8 cellular contexts compared by ENCODE assay signal in genomic region chr17:7439462-7440112, GRCh38. TPM values are rescaled to one million over a fixed set of nuclear protein-coding genes. Genes with fewer than 3 reads are reported as not detected.
DNase-seq lines count a peak whose midpoint lies in the region; ATAC-seq lines count a peak whose summit lies in the region.
"Had no signal": no experiment of that assay in that cellular context is flagged by ENCODE, and none has a peak within 500 bp of the region (broad histone marks: within the 10 kb centered on the region; RNA-seq: fewer than 3 reads in every experiment).

FGF11 (plus strand) TSS chr17:7439512; CDS start chr17:7439621, 109 bp downstream.

- peak within 1 kb of the TSS; percentile 96 for H3K27ac ChIP-seq in HUES64 (ENCODE audit: low read depth, low read length)
- H3K27ac ChIP-seq: KMS-11 had no signal

- H3K9me3 Mint-ChIP-seq in activated naive CD8-positive, alpha-beta T cell treated with anti-CD3 and anti-CD28 coated beads for 36 hours: no peaks in the 10 kb centered on the region
- H3K9me3 Mint-ChIP-seq in immature natural killer cell: peaks cover 0 to 1% (median 0%) of the 10 kb centered on the region in 6 donors

- peak within 1 kb of the TSS; percentile 87 for H3K9ac ChIP-seq in HUES64 (ENCODE audit: low read depth, low read length)
- H3K9ac ChIP-seq: KMS-11 had no signal

- peaks cover 10% of the 10 kb centered on the region for H3K36me3 Mint-ChIP-seq in activated naive CD8-positive, alpha-beta T cell treated with anti-CD3 and anti-CD28 coated beads for 36 hours
- H3K36me3 Mint-ChIP-seq in immature natural killer cell: peaks cover 7 to 13% (median 10%) of the 10 kb centered on the region in 3 donors

- ATAC-seq in stimulated activated naive CD8-positive, alpha-beta T cell treated with anti-CD3 and anti-CD28 coated beads, Interleukin-15, Interleukin-2, amounts not matched to agents 100 U/mL and 50 U/mL, for 24 hours: no peak
- ATAC-seq in GM21367 (IDR thresholded peaks at IDR 0.05; ENCODE audit: unreplicated experiment) (no peak), HG03442 (IDR thresholded peaks at IDR 0.05; ENCODE audit: unreplicated experiment) (no peak)

- peaks cover 57% of the 10 kb centered on the region for H3K27me3 Mint-ChIP-seq in activated naive CD8-positive, alpha-beta T cell treated with anti-CD3 and anti-CD28 coated beads for 36 hours
- peaks cover 33 to 36% (median 34%) of the 10 kb centered on the region in 3 donors for H3K27me3 Mint-ChIP-seq in immature natural killer cell (ENCODE audit: low read depth in 3 of 3)

- peak; percentile 18 for DNase-seq in activated naive CD8-positive, alpha-beta T cell treated with anti-CD3 and anti-CD28 coated beads for 36 hours
- no peak for DNase-seq in immature natural killer cell
- peak; percentile 25 for DNase-seq in stimulated activated naive CD8-positive, alpha-beta T cell treated with anti-CD3 and anti-CD28 coated beads, Interleukin-15, Interleukin-2, amounts not matched to agents 100 U/mL and 50 U/mL, for 24 hours
- DNase-seq in midbrain (lab: John Stamatoyannopoulos, UW): no peak

- WGBS in HUES64: 2% methylated on average over 50 of the region's 50 CpGs

- H3K9me3 ChIP-seq in HUES64 (ENCODE audit: insufficient read depth, low read depth, low read length): no peaks in the 10 kb centered on the region

- peak within 1 kb of the TSS; percentile 86 for H3K4me3 Mint-ChIP-seq in activated naive CD8-positive, alpha-beta T cell treated with anti-CD3 and anti-CD28 coated beads for 36 hours
- H3K4me3 Mint-ChIP-seq in immature natural killer cell: peak within 1 kb of the TSS; percentile 53 to 72 (median 60)

- H3K4me3 ChIP-seq in HUES64 (ENCODE audit: low read length): peak within 1 kb of the TSS; percentile 95

- peak within 1 kb of the TSS; percentile 19 for H3K27ac Mint-ChIP-seq in activated naive CD8-positive, alpha-beta T cell treated with anti-CD3 and anti-CD28 coated beads for 36 hours
- peak within 1 kb of the TSS in 1 of 6 donors; percentile 13 for H3K27ac Mint-ChIP-seq in immature natural killer cell

- H3K4me1 Mint-ChIP-seq in activated naive CD8-positive, alpha-beta T cell treated with anti-CD3 and anti-CD28 coated beads for 36 hours: peaks cover 41% of the 10 kb centered on the region
- peaks cover 39 to 40% of the 10 kb centered on the region in 2 donors for H3K4me1 Mint-ChIP-seq in immature natural killer cell

- peaks cover 39% of the 10 kb centered on the region for H3K27me3 ChIP-seq in HUES64 (ENCODE audit: insufficient read depth, low read length)

- no peaks in the 10 kb centered on the region for H3K36me3 ChIP-seq in HUES64 (ENCODE audit: insufficient read depth, low read length)

- peaks cover 21% of the 10 kb centered on the region for H3K4me1 ChIP-seq in HUES64 (ENCODE audit: insufficient read depth, low read length)

RNA-seq across cellular contexts. Expression of gene FGF11, which starts in this region (rescaled TPM):
- polyA plus RNA-seq in HUES64 (2013, experiment 1 of 2): 8.2 TPM
- 11.3 TPM for polyA plus RNA-seq in HUES64 (2013, experiment 2 of 2)
- total RNA-seq in activated naive CD8-positive, alpha-beta T cell treated with anti-CD3 and anti-CD28 coated beads for 36 hours: 1 to 10 TPM; 7.6 to 9.2 TPM
- not detected for polyA plus RNA-seq in immature natural killer cell

Comparison
In these comparisons a context has a peak if more than half of its experiments do, and no peak if none do; other contexts are left out.
1. DNase-seq: peak in activated naive CD8-positive, alpha-beta T cell treated with anti-CD3 and anti-CD28 coated beads for 36 hours (single experiment) and stimulated activated naive CD8-positive, alpha-beta T cell treated with anti-CD3 and anti-CD28 coated beads, Interleukin-15, Interleukin-2, amounts not matched to agents 100 U/mL and 50 U/mL, for 24 hours (single experiment); none in immature natural killer cell (0 of 3) and midbrain (single experiment).